Comparison of ENCODE assay signal across 1 cellular context in the genomic region with DNA sequence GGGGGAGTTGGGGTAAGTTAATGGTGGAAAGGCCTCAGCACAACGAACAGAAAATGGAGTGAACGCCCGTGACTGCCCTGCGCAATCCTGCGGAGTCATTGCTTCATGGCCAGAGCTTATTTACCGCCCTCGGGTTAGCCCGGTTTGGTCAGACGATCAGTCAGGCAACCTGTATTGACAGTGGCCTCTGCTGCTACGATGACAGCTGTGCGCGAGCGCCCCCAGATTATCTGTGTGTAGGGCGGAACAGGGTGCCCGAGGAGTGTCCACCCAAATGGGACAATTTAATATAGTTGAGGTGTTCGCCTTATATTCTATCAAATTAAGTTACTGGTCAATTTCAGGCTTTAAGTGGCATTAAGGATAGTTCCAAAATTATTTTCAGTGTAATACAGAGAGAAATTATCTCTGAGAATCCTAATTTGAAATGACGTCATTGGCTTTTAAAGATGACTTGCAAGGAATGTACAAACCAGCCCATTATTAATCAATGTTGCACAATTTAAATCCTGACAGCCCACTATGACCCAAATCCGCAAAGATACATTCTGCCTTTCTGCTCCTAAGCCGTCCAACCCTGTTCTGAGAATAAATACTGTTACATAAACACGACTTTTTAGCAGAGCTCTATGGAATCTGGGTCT.
A peak's percentile ranks its signal among the peaks of the same experiment; 100 is the strongest.
TF ChIP-seq lines count a peak whose summit lies in the region.

No MANE protein-coding gene starts in this region.

TF ChIP-seq in K562, 482 proteins besides CTCF, POLR2A, EP300 and RAD21 (continued from another document and continues in another):
- TF ChIP-seq, protein P1, sequence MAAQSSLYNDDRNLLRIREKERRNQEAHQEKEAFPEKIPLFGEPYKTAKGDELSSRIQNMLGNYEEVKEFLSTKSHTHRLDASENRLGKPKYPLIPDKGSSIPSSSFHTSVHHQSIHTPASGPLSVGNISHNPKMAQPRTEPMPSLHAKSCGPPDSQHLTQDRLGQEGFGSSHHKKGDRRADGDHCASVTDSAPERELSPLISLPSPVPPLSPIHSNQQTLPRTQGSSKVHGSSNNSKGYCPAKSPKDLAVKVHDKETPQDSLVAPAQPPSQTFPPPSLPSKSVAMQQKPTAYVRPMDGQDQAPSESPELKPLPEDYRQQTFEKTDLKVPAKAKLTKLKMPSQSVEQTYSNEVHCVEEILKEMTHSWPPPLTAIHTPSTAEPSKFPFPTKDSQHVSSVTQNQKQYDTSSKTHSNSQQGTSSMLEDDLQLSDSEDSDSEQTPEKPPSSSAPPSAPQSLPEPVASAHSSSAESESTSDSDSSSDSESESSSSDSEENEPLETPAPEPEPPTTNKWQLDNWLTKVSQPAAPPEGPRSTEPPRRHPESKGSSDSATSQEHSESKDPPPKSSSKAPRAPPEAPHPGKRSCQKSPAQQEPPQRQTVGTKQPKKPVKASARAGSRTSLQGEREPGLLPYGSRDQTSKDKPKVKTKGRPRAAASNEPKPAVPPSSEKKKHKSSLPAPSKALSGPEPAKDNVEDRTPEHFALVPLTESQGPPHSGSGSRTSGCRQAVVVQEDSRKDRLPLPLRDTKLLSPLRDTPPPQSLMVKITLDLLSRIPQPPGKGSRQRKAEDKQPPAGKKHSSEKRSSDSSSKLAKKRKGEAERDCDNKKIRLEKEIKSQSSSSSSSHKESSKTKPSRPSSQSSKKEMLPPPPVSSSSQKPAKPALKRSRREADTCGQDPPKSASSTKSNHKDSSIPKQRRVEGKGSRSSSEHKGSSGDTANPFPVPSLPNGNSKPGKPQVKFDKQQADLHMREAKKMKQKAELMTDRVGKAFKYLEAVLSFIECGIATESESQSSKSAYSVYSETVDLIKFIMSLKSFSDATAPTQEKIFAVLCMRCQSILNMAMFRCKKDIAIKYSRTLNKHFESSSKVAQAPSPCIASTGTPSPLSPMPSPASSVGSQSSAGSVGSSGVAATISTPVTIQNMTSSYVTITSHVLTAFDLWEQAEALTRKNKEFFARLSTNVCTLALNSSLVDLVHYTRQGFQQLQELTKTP (IDR thresholded peaks at IDR 0.05; ENCODE audit: low read depth in 1 of 2, partially characterized antibody in 2 of 2), result no peak
- no peak for TF ChIP-seq GABPA (tag; conservative IDR thresholded peaks at IDR 0.05; ENCODE audit: low read depth)
- TF ChIP-seq ZNF121 (CRISPR knock-in tag; conservative IDR thresholded peaks at IDR 0.05), result no peak
- no peak for TF ChIP-seq NELFE (IDR thresholded peaks at IDR 0.05; ENCODE audit: insufficient read depth, insufficient read length)
- no peak for TF ChIP-seq ZNF717 (CRISPR knock-in tag; IDR thresholded peaks at IDR 0.05)
- TF ChIP-seq CHCHD3 (CRISPR knock-in tag; IDR thresholded peaks at IDR 0.05), result no peak
- no peak; a peak in 2 of 4 replicates for TF ChIP-seq NRF1 (conservative IDR thresholded peaks at IDR 0.05 in 1 of 2, IDR thresholded peaks at IDR 0.05 in 1 of 2)
- no peak for TF ChIP-seq RERE (CRISPR knock-in tag; IDR thresholded peaks at IDR 0.05; ENCODE audit: borderline replicate concordance)
- no peak for TF ChIP-seq CREBBP (IDR thresholded peaks at IDR 0.05; ENCODE audit: low read depth, low read length)
- TF ChIP-seq KAT7 (CRISPR knock-in tag; IDR thresholded peaks at IDR 0.05; ENCODE audit: borderline replicate concordance), result no peak
- no peak for TF ChIP-seq MTA2 (IDR thresholded peaks at IDR 0.05; ENCODE audit: low read depth)
- TF ChIP-seq TCFL5 (CRISPR knock-in tag; conservative IDR thresholded peaks at IDR 0.05), result no peak
- no peak for TF ChIP-seq HIVEP1 (CRISPR knock-in tag; IDR thresholded peaks at IDR 0.05)
- TF ChIP-seq NFXL1 (CRISPR knock-in tag; IDR thresholded peaks at IDR 0.05), result no peak
- TF ChIP-seq KLF16 (IDR thresholded peaks at IDR 0.05), result no peak
- no peak for TF ChIP-seq ETV5 (CRISPR knock-in tag; IDR thresholded peaks at IDR 0.05; ENCODE audit: low read depth)
- TF ChIP-seq, protein P2, sequence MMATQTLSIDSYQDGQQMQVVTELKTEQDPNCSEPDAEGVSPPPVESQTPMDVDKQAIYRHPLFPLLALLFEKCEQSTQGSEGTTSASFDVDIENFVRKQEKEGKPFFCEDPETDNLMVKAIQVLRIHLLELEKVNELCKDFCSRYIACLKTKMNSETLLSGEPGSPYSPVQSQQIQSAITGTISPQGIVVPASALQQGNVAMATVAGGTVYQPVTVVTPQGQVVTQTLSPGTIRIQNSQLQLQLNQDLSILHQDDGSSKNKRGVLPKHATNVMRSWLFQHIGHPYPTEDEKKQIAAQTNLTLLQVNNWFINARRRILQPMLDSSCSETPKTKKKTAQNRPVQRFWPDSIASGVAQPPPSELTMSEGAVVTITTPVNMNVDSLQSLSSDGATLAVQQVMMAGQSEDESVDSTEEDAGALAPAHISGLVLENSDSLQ (IDR thresholded peaks at IDR 0.05), result peak; percentile 74
- no peak for TF ChIP-seq ILF3 (IDR thresholded peaks at IDR 0.05; ENCODE audit: borderline replicate concordance)
- no peak for TF ChIP-seq BRCA1 (IDR thresholded peaks at IDR 0.05)
- TF ChIP-seq BRCA1 (CRISPR knock-in tag; IDR thresholded peaks at IDR 0.05), result no peak
- TF ChIP-seq CHAMP1 (IDR thresholded peaks at IDR 0.05), result no peak
- no peak for TF ChIP-seq ZNF609 (CRISPR knock-in tag; IDR thresholded peaks at IDR 0.05; ENCODE audit: borderline replicate concordance)
- TF ChIP-seq MTF1 (CRISPR knock-in tag; IDR thresholded peaks at IDR 0.05; ENCODE audit: borderline replicate concordance), result no peak
- TF ChIP-seq ZNF830 (CRISPR knock-in tag; IDR thresholded peaks at IDR 0.05), result no peak
- no peak for TF ChIP-seq TSC22D4 (tag; IDR thresholded peaks at IDR 0.05)
- no peak for TF ChIP-seq POLR3A (IDR thresholded peaks at IDR 0.05; ENCODE audit: borderline replicate concordance, extremely low read depth, insufficient read depth, insufficient read length)
- TF ChIP-seq, protein P3, sequence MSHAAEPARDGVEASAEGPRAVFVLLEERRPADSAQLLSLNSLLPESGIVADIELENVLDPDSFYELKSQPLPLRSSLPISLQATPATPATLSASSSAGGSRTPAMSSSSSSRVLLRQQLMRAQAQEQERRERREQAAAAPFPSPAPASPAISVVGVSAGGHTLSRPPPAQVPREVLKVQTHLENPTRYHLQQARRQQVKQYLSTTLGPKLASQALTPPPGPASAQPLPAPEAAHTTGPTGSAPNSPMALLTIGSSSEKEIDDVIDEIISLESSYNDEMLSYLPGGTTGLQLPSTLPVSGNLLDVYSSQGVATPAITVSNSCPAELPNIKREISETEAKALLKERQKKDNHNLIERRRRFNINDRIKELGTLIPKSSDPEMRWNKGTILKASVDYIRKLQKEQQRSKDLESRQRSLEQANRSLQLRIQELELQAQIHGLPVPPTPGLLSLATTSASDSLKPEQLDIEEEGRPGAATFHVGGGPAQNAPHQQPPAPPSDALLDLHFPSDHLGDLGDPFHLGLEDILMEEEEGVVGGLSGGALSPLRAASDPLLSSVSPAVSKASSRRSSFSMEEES (CRISPR knock-in tag; IDR thresholded peaks at IDR 0.05), result no peak
- TF ChIP-seq SOX6 (IDR thresholded peaks at IDR 0.05), result no peak
- no peak for TF ChIP-seq SMAD1 (IDR thresholded peaks at IDR 0.05; ENCODE audit: low read depth, low read length, partially characterized antibody)
- TF ChIP-seq ZNF354B (CRISPR knock-in tag; IDR thresholded peaks at IDR 0.05), result no peak
- TF ChIP-seq, protein P4, sequence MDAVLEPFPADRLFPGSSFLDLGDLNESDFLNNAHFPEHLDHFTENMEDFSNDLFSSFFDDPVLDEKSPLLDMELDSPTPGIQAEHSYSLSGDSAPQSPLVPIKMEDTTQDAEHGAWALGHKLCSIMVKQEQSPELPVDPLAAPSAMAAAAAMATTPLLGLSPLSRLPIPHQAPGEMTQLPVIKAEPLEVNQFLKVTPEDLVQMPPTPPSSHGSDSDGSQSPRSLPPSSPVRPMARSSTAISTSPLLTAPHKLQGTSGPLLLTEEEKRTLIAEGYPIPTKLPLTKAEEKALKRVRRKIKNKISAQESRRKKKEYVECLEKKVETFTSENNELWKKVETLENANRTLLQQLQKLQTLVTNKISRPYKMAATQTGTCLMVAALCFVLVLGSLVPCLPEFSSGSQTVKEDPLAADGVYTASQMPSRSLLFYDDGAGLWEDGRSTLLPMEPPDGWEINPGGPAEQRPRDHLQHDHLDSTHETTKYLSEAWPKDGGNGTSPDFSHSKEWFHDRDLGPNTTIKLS (IDR thresholded peaks at IDR 0.05; ENCODE audit: borderline replicate concordance, low read depth), result no peak
- TF ChIP-seq TEAD1 (CRISPR knock-in tag; IDR thresholded peaks at IDR 0.05), result 0 out of 4 replicates have a peak, but pooled peaks of 1 of the 2 experiments have one; percentile 4
- no peak for TF ChIP-seq ESRRB (CRISPR knock-in tag; IDR thresholded peaks at IDR 0.05; ENCODE audit: borderline replicate concordance)
- peak; percentile 74 for TF ChIP-seq TAF1 (IDR thresholded peaks at IDR 0.05; ENCODE audit: control insufficient read depth, extremely low read depth, insufficient read depth, low read length, severe bottlenecking)
- peak in 1 of 3 experiments; percentile 59 for TF ChIP-seq YY1 (IDR thresholded peaks at IDR 0.05; ENCODE audit: borderline replicate concordance in 1 of 3, control insufficient read depth in 1 of 3, extremely low read depth in 1 of 3, insufficient read depth in 3 of 3, insufficient read length in 1 of 3, insufficient replicate concordance in 2 of 3, low read depth in 1 of 3, low read length in 2 of 3)
- no peak for TF ChIP-seq ZNF347 (CRISPR knock-in tag; IDR thresholded peaks at IDR 0.05; ENCODE audit: low read depth)
